1 cellular context compared by ENCODE assay signal in the genomic region with DNA sequence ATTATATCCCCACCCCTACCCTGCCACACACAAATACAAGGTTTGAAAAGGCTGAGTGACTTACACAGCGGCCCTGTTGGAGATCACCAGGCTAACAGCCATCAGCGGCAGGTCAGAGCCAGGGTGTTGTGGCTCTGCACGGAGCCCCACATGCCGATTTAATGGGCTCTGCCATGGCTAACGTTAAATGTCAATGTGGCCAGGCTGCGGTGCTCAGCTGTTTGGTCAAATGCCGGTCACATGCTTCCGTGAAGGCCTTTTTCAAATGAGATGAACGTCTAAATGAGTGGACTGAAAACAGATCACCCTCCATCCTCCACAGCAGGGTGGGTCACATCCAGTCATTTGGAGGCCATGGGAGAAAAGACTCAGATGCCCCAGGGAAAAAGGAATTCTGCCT.
TF ChIP-seq lines count a peak whose summit lies in the region.

No MANE protein-coding gene starts in this region.

TF ChIP-seq in IMR-90, 13 proteins besides CTCF, POLR2A, EP300 and RAD21 (continued from another document):
- no peak for TF ChIP-seq RFX5 (IDR thresholded peaks at IDR 0.05; ENCODE audit: low read depth, low read length)
- TF ChIP-seq RCOR1 (IDR thresholded peaks at IDR 0.05; ENCODE audit: insufficient replicate concordance, low read length) = no peak
- TF ChIP-seq, protein P1, sequence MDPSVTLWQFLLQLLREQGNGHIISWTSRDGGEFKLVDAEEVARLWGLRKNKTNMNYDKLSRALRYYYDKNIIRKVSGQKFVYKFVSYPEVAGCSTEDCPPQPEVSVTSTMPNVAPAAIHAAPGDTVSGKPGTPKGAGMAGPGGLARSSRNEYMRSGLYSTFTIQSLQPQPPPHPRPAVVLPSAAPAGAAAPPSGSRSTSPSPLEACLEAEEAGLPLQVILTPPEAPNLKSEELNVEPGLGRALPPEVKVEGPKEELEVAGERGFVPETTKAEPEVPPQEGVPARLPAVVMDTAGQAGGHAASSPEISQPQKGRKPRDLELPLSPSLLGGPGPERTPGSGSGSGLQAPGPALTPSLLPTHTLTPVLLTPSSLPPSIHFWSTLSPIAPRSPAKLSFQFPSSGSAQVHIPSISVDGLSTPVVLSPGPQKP (IDR thresholded peaks at IDR 0.05; ENCODE audit: borderline replicate concordance, low read depth, low read length) = no peak
- TF ChIP-seq MAZ (IDR thresholded peaks at IDR 0.05; ENCODE audit: borderline replicate concordance, low read depth, low read length) = no peak
- no peak for TF ChIP-seq BHLHE40 (IDR thresholded peaks at IDR 0.05; ENCODE audit: low read depth, low read length)
- TF ChIP-seq SMC3 (IDR thresholded peaks at IDR 0.05; ENCODE audit: low read depth, low read length) = no peak
